19 cellular contexts compared by ENCODE assay signal in the genomic region with DNA sequence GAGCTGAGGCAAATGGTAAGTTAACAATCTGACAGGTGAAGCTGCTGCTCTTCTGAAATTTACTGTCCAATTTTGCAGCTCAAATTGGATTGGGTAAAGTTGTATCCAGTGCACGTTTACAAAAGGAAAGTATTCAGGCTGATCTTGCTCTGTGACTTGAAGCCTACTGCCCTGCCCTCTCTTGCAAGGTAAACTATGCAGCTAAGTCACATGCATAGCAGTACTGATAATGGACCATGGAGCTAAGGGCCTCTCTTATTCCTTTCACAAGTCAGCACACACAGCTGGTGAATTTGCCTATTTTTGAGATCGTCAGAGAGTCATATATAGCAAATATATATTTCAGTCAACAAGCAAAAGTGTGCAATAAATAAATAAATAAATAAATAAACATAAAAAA. TPM values are rescaled to one million over a fixed set of nuclear protein-coding genes. Genes with fewer than 3 reads are reported as not detected.
"Had no signal": no experiment of that assay in that cellular context is flagged by ENCODE, and none has a peak within 500 bp of the region (broad histone marks: within the 10 kb centered on the region; RNA-seq: fewer than 3 reads in every experiment).

No MANE protein-coding gene starts in this region.

- H3K27ac Mint-ChIP-seq: dendritic cell treated with granulocyte-macrophage colony-stimulating factor and Interleukin-4, amounts not matched to agents 40 ng/mL and 50 ng/mL, for 4 days had no signal

- H3K36me3 ChIP-seq: heart left ventricle, uterus had no signal

- DNase-seq: erythroblast; foreskin melanocyte; heart left ventricle; hypothalamus; kidney glomerular epithelial cell; naive thymus-derived CD8-positive, alpha-beta T cell; posterior cingulate gyrus; stimulated activated CD4-positive, alpha-beta T cell treated with anti-CD3 and anti-CD28 coated beads, Interleukin-2, amount 100 ng/mL, for 48 hours; stimulated activated naive CD4-positive, alpha-beta T cell treated with Interleukin-2 at 50 U/mL for 16 hours; uterus had no signal

- H3K27ac ChIP-seq: heart left ventricle, uterus had no signal

- ATAC-seq: naive thymus-derived CD8-positive, alpha-beta T cell had no signal

- H3K4me1 ChIP-seq: uterus had no signal

- H3K4me2 ChIP-seq: smooth muscle cell had no signal

- H3K36me3 Mint-ChIP-seq: naive thymus-derived CD8-positive, alpha-beta T cell had no signal

- H3K9me3 Mint-ChIP-seq: dendritic cell treated with granulocyte-macrophage colony-stimulating factor and Interleukin-4, amounts not matched to agents 40 ng/mL and 50 ng/mL, for 4 days; neural crest cell had no signal

- H3K4me1 Mint-ChIP-seq: neural crest cell had no signal

- H3K4me3 ChIP-seq: heart left ventricle, smooth muscle cell, uterus had no signal

- FAIRE-seq: endothelial cell of umbilical vein, islet of Langerhans had no signal

- H3K9me3 ChIP-seq: uterus had no signal

- H3K27me3 Mint-ChIP-seq: dendritic cell treated with granulocyte-macrophage colony-stimulating factor and Interleukin-4, amounts not matched to agents 40 ng/mL and 50 ng/mL, for 4 days; naive thymus-derived CD8-positive, alpha-beta T cell had no signal

- H3K4me3 Mint-ChIP-seq: dendritic cell treated with granulocyte-macrophage colony-stimulating factor and Interleukin-4, amounts not matched to agents 40 ng/mL and 50 ng/mL, for 4 days; naive thymus-derived CD8-positive, alpha-beta T cell; neural crest cell had no signal

- H3K27me3 ChIP-seq: heart left ventricle, uterus had no signal

RNA-seq across cellular contexts. Expression of a gene that starts 23.2 kb away (rescaled TPM):
- total RNA-seq: endothelial cell of umbilical vein, glomerular endothelial cell, mammary epithelial cell, neural crest cell, pulmonary artery endothelial cell, smooth muscle cell had no signal
- polyA plus RNA-seq: endothelial cell of umbilical vein, mammary epithelial cell had no signal

RNA-seq across cellular contexts. Expression of a gene that starts 55.8 kb away (rescaled TPM):
- total RNA-seq: endothelial cell of umbilical vein; glomerular endothelial cell; mammary epithelial cell; naive thymus-derived CD8-positive, alpha-beta T cell; neural crest cell; osteocyte; pulmonary artery endothelial cell; smooth muscle cell; uterus had no signal
- polyA plus RNA-seq: endothelial cell of umbilical vein, heart left ventricle, mammary epithelial cell, smooth muscle cell had no signal
